2 cellular contexts compared by ENCODE assay signal in the genomic region with DNA sequence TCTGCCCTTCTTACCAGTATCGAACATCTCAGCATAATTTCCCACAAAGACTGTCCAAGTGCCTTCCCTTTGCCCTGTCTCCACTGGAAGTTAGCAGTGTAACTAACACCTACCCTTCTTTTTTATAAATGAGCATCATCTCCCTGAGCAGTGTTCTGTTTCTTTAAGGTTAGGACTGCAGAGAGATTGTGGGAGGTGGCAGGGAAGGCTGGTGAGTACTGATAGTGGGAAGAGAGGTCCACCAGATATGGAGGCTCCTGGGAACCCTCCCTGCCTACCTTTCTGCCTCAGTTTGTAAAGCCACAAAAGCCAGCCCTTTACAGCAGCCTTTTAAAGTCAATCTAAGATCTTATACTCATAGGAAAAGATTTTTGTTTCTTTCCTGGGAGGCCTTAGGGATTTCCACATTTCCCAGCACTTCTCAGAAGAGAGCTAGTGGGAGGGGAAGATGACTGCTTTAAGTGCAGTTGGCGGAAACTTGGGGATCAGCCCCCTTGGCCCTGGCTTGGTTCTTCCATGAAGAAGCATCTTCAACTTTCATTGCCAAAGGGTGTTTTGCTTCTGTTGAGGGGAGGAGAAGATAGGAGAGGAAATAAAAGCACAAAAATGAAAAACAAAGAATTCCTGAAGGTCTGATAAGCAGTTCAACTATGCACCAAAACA.
A peak's percentile ranks its signal among the peaks of the same experiment; 100 is the strongest.
TF ChIP-seq lines count a peak whose summit lies in the region.

No MANE protein-coding gene starts in this region.

TF ChIP-seq in liver, 16 proteins besides CTCF, POLR2A, EP300 and RAD21:
- TF ChIP-seq NR2F2 (IDR thresholded peaks at IDR 0.05) (peak; percentile 42), ATF3 (IDR thresholded peaks at IDR 0.05) (no peak)

TF ChIP-seq in HepG2, 621 proteins besides CTCF, POLR2A, EP300 and RAD21:
- TF ChIP-seq RBFOX2 (IDR thresholded peaks at IDR 0.05; ENCODE audit: low read depth, low read length) (no peak), FOXO1 (CRISPR knock-in tag; IDR thresholded peaks at IDR 0.05) (no peak), ZNF776 (CRISPR knock-in tag; IDR thresholded peaks at IDR 0.05) (no peak), IRF2 (CRISPR knock-in tag; IDR thresholded peaks at IDR 0.05) (no peak), ZNF782 (CRISPR knock-in tag; IDR thresholded peaks at IDR 0.05; ENCODE audit: borderline replicate concordance) (no peak), RELA (CRISPR knock-in tag; IDR thresholded peaks at IDR 0.05) (no peak), YY1 (IDR thresholded peaks at IDR 0.05; ENCODE audit: insufficient read depth, insufficient replicate concordance, low read depth, low read length) (no peak), NCOA2 (CRISPR knock-in tag; IDR thresholded peaks at IDR 0.05) (no peak), MEF2D (CRISPR knock-in tag; IDR thresholded peaks at IDR 0.05) (no peak), ZNF546 (CRISPR knock-in tag; conservative IDR thresholded peaks at IDR 0.05) (no peak)
- TF ChIP-seq, protein P1, sequence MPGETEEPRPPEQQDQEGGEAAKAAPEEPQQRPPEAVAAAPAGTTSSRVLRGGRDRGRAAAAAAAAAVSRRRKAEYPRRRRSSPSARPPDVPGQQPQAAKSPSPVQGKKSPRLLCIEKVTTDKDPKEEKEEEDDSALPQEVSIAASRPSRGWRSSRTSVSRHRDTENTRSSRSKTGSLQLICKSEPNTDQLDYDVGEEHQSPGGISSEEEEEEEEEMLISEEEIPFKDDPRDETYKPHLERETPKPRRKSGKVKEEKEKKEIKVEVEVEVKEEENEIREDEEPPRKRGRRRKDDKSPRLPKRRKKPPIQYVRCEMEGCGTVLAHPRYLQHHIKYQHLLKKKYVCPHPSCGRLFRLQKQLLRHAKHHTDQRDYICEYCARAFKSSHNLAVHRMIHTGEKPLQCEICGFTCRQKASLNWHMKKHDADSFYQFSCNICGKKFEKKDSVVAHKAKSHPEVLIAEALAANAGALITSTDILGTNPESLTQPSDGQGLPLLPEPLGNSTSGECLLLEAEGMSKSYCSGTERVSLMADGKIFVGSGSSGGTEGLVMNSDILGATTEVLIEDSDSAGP (CRISPR knock-in tag; IDR thresholded peaks at IDR 0.05; ENCODE audit: borderline replicate concordance), result no peak
- TF ChIP-seq, protein P2, sequence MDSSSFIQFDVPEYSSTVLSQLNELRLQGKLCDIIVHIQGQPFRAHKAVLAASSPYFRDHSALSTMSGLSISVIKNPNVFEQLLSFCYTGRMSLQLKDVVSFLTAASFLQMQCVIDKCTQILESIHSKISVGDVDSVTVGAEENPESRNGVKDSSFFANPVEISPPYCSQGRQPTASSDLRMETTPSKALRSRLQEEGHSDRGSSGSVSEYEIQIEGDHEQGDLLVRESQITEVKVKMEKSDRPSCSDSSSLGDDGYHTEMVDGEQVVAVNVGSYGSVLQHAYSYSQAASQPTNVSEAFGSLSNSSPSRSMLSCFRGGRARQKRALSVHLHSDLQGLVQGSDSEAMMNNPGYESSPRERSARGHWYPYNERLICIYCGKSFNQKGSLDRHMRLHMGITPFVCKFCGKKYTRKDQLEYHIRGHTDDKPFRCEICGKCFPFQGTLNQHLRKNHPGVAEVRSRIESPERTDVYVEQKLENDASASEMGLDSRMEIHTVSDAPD (CRISPR knock-in tag; IDR thresholded peaks at IDR 0.05), result no peak
- TF ChIP-seq, protein P3, sequence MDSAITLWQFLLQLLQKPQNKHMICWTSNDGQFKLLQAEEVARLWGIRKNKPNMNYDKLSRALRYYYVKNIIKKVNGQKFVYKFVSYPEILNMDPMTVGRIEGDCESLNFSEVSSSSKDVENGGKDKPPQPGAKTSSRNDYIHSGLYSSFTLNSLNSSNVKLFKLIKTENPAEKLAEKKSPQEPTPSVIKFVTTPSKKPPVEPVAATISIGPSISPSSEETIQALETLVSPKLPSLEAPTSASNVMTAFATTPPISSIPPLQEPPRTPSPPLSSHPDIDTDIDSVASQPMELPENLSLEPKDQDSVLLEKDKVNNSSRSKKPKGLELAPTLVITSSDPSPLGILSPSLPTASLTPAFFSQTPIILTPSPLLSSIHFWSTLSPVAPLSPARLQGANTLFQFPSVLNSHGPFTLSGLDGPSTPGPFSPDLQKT (CRISPR knock-in tag; IDR thresholded peaks at IDR 0.05; ENCODE audit: borderline replicate concordance), result no peak
- TF ChIP-seq, protein P4, sequence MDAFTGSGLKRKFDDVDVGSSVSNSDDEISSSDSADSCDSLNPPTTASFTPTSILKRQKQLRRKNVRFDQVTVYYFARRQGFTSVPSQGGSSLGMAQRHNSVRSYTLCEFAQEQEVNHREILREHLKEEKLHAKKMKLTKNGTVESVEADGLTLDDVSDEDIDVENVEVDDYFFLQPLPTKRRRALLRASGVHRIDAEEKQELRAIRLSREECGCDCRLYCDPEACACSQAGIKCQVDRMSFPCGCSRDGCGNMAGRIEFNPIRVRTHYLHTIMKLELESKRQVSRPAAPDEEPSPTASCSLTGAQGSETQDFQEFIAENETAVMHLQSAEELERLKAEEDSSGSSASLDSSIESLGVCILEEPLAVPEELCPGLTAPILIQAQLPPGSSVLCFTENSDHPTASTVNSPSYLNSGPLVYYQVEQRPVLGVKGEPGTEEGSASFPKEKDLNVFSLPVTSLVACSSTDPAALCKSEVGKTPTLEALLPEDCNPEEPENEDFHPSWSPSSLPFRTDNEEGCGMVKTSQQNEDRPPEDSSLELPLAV (CRISPR knock-in tag; conservative IDR thresholded peaks at IDR 0.05; ENCODE audit: low read depth), result no peak
- TF ChIP-seq, protein P5, sequence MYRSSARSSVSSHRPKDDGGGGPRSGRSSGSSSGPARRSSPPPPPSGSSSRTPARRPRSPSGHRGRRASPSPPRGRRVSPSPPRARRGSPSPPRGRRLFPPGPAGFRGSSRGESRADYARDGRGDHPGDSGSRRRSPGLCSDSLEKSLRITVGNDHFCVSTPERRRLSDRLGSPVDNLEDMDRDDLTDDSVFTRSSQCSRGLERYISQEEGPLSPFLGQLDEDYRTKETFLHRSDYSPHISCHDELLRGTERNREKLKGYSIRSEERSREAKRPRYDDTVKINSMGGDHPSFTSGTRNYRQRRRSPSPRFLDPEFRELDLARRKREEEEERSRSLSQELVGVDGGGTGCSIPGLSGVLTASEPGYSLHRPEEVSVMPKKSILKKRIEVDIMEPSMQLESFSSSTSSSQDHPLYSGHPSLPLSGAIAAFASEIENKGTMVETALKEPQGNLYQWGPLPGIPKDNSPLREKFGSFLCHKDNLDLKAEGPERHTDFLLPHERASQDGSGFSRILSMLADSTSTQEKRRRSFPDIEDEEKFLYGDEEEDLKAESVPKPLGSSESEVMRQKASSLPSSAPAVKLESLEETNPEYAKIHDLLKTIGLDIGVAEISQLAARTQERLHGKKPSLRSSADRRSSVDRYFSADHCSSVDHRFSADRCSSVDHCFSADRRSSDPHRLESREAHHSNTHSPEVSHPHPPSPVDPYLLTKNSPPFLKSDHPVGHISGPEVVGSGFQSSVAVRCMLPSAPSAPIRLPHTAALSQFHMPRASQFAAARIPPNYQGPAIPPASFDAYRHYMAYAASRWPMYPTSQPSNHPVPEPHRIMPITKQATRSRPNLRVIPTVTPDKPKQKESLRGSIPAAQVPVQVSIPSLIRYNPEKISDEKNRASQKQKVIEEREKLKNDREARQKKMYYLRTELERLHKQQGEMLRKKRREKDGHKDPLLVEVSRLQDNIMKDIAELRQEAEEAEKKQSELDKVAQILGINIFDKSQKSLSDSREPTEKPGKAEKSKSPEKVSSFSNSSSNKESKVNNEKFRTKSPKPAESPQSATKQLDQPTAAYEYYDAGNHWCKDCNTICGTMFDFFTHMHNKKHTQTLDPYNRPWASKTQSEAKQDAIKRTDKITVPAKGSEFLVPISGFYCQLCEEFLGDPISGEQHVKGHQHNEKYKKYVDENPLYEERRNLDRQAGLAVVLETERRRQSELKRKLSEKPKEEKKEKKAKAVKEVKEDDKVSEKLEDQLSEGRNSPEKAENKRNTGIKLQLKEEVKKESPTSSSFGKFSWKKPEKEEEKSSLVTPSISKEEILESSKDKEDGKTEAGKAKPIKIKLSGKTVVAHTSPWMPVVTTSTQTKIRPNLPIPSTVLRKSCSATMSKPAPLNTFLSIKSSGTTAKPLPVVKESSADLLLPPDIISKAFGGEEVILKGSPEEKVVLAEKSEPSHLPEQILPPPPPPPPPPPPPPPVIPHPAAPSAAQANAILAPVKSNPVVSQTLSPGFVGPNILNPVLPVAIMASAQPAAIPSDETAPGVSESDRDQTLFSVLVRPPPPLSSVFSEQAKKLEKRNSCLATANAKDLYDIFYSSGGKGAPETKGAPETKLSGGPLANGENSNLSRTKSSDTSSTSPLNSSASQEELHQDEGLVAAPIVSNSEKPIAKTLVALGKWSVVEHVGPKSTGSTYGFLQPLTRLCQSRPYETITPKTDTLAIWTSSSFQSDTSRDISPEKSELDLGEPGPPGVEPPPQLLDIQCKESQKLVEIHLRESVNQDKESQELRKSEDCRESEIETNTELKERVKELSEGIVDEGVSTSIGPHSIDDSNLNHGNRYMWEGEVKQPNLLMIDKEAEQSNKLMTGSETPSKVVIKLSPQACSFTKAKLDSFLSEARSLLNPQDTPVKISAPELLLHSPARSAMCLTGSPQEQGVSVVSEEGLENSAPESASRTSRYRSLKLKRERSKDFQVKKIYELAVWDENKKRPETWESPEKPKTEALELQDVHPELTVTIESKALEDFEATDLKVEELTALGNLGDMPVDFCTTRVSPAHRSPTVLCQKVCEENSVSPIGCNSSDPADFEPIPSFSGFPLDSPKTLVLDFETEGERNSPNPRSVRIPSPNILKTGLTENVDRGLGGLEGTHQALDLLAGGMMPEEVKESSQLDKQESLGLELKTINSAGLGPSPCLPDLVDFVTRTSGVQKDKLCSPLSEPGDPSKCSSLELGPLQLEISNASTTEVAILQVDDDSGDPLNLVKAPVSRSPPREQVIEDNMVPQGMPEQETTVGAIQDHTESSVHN (CRISPR knock-in tag; IDR thresholded peaks at IDR 0.05), result no peak
- TF ChIP-seq, protein P6, sequence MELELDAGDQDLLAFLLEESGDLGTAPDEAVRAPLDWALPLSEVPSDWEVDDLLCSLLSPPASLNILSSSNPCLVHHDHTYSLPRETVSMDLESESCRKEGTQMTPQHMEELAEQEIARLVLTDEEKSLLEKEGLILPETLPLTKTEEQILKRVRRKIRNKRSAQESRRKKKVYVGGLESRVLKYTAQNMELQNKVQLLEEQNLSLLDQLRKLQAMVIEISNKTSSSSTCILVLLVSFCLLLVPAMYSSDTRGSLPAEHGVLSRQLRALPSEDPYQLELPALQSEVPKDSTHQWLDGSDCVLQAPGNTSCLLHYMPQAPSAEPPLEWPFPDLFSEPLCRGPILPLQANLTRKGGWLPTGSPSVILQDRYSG (CRISPR knock-in tag; IDR thresholded peaks at IDR 0.05), result no peak
TF ChIP-seq in HepG2: peak in this region for 0.
